ENCODE assay signal across 1 cellular context in the genomic region with DNA sequence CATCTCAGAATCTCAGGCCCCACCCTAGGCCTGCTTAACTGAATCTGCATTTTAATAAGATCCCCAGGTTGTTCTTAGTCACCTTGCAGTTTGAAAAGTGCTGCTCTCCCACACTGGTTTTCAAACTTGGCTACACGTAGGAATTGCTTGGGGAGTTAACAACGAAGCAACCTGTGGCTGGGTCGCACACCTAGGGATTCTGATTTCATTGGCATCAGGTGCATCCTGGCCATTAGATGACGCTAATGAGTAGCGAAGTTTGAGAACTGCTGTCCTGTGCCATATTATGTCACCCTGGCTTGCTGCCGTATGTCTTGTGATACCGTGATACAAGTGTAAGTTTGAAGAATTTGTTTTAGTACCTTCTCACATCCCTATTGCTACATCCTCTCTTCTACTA.
TF ChIP-seq lines count a peak whose summit lies in the region.

No MANE protein-coding gene starts in this region.

TF ChIP-seq in GM23338, 12 proteins besides CTCF, POLR2A, EP300 and RAD21 (continued from another document):
- TF ChIP-seq, protein P1, sequence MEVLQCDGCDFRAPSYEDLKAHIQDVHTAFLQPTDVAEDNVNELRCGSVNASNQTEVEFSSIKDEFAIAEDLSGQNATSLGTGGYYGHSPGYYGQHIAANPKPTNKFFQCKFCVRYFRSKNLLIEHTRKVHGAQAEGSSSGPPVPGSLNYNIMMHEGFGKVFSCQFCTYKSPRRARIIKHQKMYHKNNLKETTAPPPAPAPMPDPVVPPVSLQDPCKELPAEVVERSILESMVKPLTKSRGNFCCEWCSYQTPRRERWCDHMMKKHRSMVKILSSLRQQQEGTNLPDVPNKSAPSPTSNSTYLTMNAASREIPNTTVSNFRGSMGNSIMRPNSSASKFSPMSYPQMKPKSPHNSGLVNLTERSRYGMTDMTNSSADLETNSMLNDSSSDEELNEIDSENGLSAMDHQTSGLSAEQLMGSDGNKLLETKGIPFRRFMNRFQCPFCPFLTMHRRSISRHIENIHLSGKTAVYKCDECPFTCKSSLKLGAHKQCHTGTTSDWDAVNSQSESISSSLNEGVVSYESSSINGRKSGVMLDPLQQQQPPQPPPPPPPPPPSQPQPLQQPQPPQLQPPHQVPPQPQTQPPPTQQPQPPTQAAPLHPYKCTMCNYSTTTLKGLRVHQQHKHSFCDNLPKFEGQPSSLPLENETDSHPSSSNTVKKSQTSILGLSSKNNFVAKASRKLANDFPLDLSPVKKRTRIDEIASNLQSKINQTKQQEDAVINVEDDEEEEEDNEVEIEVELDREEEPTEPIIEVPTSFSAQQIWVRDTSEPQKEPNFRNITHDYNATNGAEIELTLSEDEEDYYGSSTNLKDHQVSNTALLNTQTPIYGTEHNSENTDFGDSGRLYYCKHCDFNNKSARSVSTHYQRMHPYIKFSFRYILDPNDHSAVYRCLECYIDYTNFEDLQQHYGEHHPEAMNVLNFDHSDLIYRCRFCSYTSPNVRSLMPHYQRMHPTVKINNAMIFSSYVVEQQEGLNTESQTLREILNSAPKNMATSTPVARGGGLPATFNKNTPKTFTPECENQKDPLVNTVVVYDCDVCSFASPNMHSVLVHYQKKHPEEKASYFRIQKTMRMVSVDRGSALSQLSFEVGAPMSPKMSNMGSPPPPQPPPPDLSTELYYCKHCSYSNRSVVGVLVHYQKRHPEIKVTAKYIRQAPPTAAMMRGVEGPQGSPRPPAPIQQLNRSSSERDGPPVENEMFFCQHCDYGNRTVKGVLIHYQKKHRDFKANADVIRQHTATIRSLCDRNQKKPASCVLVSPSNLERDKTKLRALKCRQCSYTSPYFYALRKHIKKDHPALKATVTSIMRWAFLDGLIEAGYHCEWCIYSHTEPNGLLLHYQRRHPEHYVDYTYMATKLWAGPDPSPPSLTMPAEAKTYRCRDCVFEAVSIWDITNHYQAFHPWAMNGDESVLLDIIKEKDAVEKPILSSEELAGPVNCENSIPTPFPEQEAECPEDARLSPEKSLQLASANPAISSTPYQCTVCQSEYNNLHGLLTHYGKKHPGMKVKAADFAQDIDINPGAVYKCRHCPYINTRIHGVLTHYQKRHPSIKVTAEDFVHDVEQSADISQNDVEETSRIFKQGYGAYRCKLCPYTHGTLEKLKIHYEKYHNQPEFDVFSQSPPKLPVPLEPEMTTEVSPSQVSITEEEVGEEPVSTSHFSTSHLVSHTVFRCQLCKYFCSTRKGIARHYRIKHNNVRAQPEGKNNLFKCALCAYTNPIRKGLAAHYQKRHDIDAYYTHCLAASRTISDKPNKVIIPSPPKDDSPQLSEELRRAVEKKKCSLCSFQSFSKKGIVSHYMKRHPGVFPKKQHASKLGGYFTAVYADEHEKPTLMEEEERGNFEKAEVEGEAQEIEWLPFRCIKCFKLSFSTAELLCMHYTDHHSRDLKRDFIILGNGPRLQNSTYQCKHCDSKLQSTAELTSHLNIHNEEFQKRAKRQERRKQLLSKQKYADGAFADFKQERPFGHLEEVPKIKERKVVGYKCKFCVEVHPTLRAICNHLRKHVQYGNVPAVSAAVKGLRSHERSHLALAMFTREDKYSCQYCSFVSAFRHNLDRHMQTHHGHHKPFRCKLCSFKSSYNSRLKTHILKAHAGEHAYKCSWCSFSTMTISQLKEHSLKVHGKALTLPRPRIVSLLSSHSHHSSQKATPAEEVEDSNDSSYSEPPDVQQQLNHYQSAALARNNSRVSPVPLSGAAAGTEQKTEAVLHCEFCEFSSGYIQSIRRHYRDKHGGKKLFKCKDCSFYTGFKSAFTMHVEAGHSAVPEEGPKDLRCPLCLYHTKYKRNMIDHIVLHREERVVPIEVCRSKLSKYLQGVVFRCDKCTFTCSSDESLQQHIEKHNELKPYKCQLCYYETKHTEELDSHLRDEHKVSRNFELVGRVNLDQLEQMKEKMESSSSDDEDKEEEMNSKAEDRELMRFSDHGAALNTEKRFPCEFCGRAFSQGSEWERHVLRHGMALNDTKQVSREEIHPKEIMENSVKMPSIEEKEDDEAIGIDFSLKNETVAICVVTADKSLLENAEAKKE (CRISPR knock-in tag; IDR thresholded peaks at IDR 0.05): no peak
- TF ChIP-seq CREB1 (CRISPR knock-in tag; IDR thresholded peaks at IDR 0.05; ENCODE audit: low read depth) (no peak), EZH2phosphoT487 (IDR thresholded peaks at IDR 0.05; ENCODE audit: unreplicated experiment) (no peak), NANOG (IDR thresholded peaks at IDR 0.05; ENCODE audit: borderline replicate concordance) (no peak), EZH2 (IDR thresholded peaks at IDR 0.05; ENCODE audit: low read depth, unreplicated experiment) (no peak), ZNF331 (CRISPR knock-in tag; IDR thresholded peaks at IDR 0.05; ENCODE audit: low read depth) (no peak), ZNF114 (CRISPR knock-in tag; IDR thresholded peaks at IDR 0.05) (no peak), JUNB (IDR thresholded peaks at IDR 0.05; ENCODE audit: unreplicated experiment) (no peak)
- TF ChIP-seq, protein P2, sequence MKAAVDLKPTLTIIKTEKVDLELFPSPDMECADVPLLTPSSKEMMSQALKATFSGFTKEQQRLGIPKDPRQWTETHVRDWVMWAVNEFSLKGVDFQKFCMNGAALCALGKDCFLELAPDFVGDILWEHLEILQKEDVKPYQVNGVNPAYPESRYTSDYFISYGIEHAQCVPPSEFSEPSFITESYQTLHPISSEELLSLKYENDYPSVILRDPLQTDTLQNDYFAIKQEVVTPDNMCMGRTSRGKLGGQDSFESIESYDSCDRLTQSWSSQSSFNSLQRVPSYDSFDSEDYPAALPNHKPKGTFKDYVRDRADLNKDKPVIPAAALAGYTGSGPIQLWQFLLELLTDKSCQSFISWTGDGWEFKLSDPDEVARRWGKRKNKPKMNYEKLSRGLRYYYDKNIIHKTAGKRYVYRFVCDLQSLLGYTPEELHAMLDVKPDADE (IDR thresholded peaks at IDR 0.05): no peak
- TF ChIP-seq, protein P3, sequence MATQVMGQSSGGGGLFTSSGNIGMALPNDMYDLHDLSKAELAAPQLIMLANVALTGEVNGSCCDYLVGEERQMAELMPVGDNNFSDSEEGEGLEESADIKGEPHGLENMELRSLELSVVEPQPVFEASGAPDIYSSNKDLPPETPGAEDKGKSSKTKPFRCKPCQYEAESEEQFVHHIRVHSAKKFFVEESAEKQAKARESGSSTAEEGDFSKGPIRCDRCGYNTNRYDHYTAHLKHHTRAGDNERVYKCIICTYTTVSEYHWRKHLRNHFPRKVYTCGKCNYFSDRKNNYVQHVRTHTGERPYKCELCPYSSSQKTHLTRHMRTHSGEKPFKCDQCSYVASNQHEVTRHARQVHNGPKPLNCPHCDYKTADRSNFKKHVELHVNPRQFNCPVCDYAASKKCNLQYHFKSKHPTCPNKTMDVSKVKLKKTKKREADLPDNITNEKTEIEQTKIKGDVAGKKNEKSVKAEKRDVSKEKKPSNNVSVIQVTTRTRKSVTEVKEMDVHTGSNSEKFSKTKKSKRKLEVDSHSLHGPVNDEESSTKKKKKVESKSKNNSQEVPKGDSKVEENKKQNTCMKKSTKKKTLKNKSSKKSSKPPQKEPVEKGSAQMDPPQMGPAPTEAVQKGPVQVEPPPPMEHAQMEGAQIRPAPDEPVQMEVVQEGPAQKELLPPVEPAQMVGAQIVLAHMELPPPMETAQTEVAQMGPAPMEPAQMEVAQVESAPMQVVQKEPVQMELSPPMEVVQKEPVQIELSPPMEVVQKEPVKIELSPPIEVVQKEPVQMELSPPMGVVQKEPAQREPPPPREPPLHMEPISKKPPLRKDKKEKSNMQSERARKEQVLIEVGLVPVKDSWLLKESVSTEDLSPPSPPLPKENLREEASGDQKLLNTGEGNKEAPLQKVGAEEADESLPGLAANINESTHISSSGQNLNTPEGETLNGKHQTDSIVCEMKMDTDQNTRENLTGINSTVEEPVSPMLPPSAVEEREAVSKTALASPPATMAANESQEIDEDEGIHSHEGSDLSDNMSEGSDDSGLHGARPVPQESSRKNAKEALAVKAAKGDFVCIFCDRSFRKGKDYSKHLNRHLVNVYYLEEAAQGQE (IDR thresholded peaks at IDR 0.05; ENCODE audit: unreplicated experiment): no peak
